17 cellular contexts compared by ENCODE assay signal in the genomic region with DNA sequence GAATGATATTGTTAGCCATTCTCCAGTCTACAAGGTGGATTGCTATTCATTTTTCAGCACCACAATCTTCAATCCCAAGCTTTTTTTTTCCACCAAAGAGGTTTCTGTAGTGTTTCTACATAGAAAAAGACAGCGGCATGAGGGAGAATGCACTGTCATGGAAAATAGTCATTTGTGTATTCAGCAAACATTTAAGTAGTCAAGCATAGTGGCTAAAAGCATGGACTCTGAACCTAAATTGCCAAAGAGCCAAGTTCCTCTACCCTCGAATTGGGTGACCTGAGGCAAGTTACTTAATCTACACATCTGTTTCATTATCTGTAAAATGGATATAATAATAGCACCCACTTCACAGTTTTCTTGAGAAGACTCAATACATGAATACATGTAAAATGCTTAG. TPM values are rescaled to one million over a fixed set of nuclear protein-coding genes. Genes with fewer than 3 reads are reported as not detected.
DNase-seq lines count a peak whose midpoint lies in the region; ATAC-seq and TF ChIP-seq lines count a peak whose summit lies in the region.
"Had no signal": no experiment of that assay in that cellular context is flagged by ENCODE, and none has a peak within 500 bp of the region (broad histone marks: within the 10 kb centered on the region; RNA-seq: fewer than 3 reads in every experiment).

No MANE protein-coding gene starts in this region.

- WGBS in liver: 26% methylated on average over 2 of the region's 2 CpGs

- POLR2A ChIA-PET in HEK293T (lab: Yijun Ruan, JAX): no interaction called here

- CTCF ChIA-PET in HEK293T (lab: Yijun Ruan, JAX): no interaction called here

- H3K4me3 ChIP-seq in liver (ENCODE audit: low read depth in 1 of 3, low read length in 3 of 3): peak overlapping the region in 2 of 3 donors; percentile 6 to 35
- H3K4me3 ChIP-seq: SJCRH30 had no signal

- TF ChIP-seq CTCF in liver (IDR thresholded peaks at IDR 0.05; ENCODE audit: low read depth, low read length, missing input control): no peak

- H3K36me3 ChIP-seq in liver (ENCODE audit: control insufficient read depth in 4 of 4, insufficient read depth in 3 of 4, low read depth in 1 of 4, low read length in 3 of 4): no peaks in the 10 kb centered on the region
- H3K36me3 ChIP-seq: SJCRH30 had no signal

- DNase-seq in RPMI8226: peak; percentile 59
- DNase-seq in NCI-H1930 (lab: John Stamatoyannopoulos, UW): no peak
- no peak for DNase-seq in HEK293T (ENCODE audit: extremely low spot score)
- no peak for DNase-seq in AG08395 (ENCODE audit: low spot score)
- DNase-seq: CD4-positive, alpha-beta T cell; GDM1; HFFc6; NCI-H1105 treated with DMSO at 0.1 percent for 48 hours; NCI-H187; NCI-H446 treated with DMSO at 0.1 percent for 48 hours; NCI-H774; PC-3; SJCRH30 had no signal

- peak; percentile 24 to 46 for TF ChIP-seq RAD21 in liver (IDR thresholded peaks at IDR 0.05)

- peaks cover 2 to 13% (median 4%) of the 10 kb centered on the region in 4 donors for H3K4me1 ChIP-seq in liver (ENCODE audit: control insufficient read depth in 4 of 4, insufficient read depth in 4 of 4, low read length in 3 of 4)

- ATAC-seq in GM18511 (IDR thresholded peaks at IDR 0.05; ENCODE audit: unreplicated experiment) (peak; percentile 32), HG03045 (IDR thresholded peaks at IDR 0.05; ENCODE audit: unreplicated experiment) (no peak)
- ATAC-seq: PC-3 had no signal

- peak overlapping the region; percentile 69 to 74 for H3K27ac ChIP-seq in liver (ENCODE audit: low read depth in 1 of 2, low read length in 2 of 2)
- H3K27ac ChIP-seq: HL-60, SJCRH30 had no signal

- peak overlapping the region; percentile 17 to 75 for H3K9ac ChIP-seq in liver (ENCODE audit: low read depth in 1 of 2, low read length in 2 of 2)

- H3K27me3 ChIP-seq in liver (ENCODE audit: control insufficient read depth in 4 of 4, insufficient read depth in 4 of 4, low read length in 3 of 4): no peaks in the 10 kb centered on the region
- H3K27me3 ChIP-seq: SJCRH30 had no signal

- no peaks in the 10 kb centered on the region for H3K9me3 ChIP-seq in liver (ENCODE audit: control insufficient read depth in 4 of 4, low read length in 3 of 4)
- H3K9me3 ChIP-seq: SJCRH30 had no signal

TF ChIP-seq in liver, 16 proteins besides CTCF, POLR2A, EP300 and RAD21 (continues in another document):
- TF ChIP-seq TAF1 (conservative IDR thresholded peaks at IDR 0.05) (peak; percentile 92), JUND (IDR thresholded peaks at IDR 0.05) (peak; percentile 72 to 85), RXRA (IDR thresholded peaks at IDR 0.05) (peak; percentile 88), EGR1 (IDR thresholded peaks at IDR 0.05; ENCODE audit: low read depth in 2 of 2) (peak; percentile 72 to 96), NR2F2 (IDR thresholded peaks at IDR 0.05) (peak; percentile 42), FOXA1 (IDR thresholded peaks at IDR 0.05) (peak; percentile 25), HNF4G (IDR thresholded peaks at IDR 0.05) (peak; percentile 91), SP1 (IDR thresholded peaks at IDR 0.05) (peak; percentile 93), HNF4A (conservative IDR thresholded peaks at IDR 0.05) (peak; percentile 96 to 98)
- TF ChIP-seq, protein P1, sequence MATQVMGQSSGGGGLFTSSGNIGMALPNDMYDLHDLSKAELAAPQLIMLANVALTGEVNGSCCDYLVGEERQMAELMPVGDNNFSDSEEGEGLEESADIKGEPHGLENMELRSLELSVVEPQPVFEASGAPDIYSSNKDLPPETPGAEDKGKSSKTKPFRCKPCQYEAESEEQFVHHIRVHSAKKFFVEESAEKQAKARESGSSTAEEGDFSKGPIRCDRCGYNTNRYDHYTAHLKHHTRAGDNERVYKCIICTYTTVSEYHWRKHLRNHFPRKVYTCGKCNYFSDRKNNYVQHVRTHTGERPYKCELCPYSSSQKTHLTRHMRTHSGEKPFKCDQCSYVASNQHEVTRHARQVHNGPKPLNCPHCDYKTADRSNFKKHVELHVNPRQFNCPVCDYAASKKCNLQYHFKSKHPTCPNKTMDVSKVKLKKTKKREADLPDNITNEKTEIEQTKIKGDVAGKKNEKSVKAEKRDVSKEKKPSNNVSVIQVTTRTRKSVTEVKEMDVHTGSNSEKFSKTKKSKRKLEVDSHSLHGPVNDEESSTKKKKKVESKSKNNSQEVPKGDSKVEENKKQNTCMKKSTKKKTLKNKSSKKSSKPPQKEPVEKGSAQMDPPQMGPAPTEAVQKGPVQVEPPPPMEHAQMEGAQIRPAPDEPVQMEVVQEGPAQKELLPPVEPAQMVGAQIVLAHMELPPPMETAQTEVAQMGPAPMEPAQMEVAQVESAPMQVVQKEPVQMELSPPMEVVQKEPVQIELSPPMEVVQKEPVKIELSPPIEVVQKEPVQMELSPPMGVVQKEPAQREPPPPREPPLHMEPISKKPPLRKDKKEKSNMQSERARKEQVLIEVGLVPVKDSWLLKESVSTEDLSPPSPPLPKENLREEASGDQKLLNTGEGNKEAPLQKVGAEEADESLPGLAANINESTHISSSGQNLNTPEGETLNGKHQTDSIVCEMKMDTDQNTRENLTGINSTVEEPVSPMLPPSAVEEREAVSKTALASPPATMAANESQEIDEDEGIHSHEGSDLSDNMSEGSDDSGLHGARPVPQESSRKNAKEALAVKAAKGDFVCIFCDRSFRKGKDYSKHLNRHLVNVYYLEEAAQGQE (IDR thresholded peaks at IDR 0.05): peak; percentile 92
- TF ChIP-seq, protein P2, sequence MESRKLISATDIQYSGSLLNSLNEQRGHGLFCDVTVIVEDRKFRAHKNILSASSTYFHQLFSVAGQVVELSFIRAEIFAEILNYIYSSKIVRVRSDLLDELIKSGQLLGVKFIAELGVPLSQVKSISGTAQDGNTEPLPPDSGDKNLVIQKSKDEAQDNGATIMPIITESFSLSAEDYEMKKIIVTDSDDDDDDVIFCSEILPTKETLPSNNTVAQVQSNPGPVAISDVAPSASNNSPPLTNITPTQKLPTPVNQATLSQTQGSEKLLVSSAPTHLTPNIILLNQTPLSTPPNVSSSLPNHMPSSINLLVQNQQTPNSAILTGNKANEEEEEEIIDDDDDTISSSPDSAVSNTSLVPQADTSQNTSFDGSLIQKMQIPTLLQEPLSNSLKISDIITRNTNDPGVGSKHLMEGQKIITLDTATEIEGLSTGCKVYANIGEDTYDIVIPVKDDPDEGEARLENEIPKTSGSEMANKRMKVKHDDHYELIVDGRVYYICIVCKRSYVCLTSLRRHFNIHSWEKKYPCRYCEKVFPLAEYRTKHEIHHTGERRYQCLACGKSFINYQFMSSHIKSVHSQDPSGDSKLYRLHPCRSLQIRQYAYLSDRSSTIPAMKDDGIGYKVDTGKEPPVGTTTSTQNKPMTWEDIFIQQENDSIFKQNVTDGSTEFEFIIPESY (IDR thresholded peaks at IDR 0.05): peak; percentile 73

TF ChIP-seq in HEK293T, 16 proteins besides CTCF, POLR2A, EP300 and RAD21:
- TF ChIP-seq TARDBP (IDR thresholded peaks at IDR 0.05) (no peak), BHLHE40 (IDR thresholded peaks at IDR 0.05; ENCODE audit: borderline replicate concordance) (no peak), SP1 (IDR thresholded peaks at IDR 0.05) (no peak), FOXM1 (IDR thresholded peaks at IDR 0.05; ENCODE audit: borderline replicate concordance) (no peak), SUZ12 (IDR thresholded peaks at IDR 0.05) (no peak), ARNT (IDR thresholded peaks at IDR 0.05) (no peak)
- TF ChIP-seq, protein P3, sequence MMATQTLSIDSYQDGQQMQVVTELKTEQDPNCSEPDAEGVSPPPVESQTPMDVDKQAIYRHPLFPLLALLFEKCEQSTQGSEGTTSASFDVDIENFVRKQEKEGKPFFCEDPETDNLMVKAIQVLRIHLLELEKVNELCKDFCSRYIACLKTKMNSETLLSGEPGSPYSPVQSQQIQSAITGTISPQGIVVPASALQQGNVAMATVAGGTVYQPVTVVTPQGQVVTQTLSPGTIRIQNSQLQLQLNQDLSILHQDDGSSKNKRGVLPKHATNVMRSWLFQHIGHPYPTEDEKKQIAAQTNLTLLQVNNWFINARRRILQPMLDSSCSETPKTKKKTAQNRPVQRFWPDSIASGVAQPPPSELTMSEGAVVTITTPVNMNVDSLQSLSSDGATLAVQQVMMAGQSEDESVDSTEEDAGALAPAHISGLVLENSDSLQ (IDR thresholded peaks at IDR 0.05): no peak

RNA-seq across cellular contexts. Expression of a gene that starts 14.2 kb away (rescaled TPM):
- total RNA-seq in liver: 10 to 100 TPM; 28.5 to 75.6 TPM
- polyA plus RNA-seq in liver: 10 to 100 TPM; 13.4 to 56.0 TPM
- total RNA-seq: PC-3 had no signal

RNA-seq across cellular contexts. Expression of a gene that starts 55.0 kb away (rescaled TPM):
- total RNA-seq in liver: 1 to 10 TPM; 5.4 to 5.9 TPM
- polyA plus RNA-seq in liver: 1 to 10 TPM; 4.6 to 4.9 TPM
